ENCODE assay signal across 2 cellular contexts in genomic region chr6:88167625-88167937, GRCh38.
A peak's percentile ranks its signal among the peaks of the same experiment; 100 is the strongest.
TF ChIP-seq lines count a peak whose summit lies in the region.

No MANE protein-coding gene starts in this region.

TF ChIP-seq in GM12878, 131 proteins besides CTCF, POLR2A, EP300 and RAD21 (continued from another document):
- TF ChIP-seq CBX3 (IDR thresholded peaks at IDR 0.05; ENCODE audit: borderline replicate concordance, low read depth): no peak
- 0 out of 4 replicates have a peak, but pooled peaks of 1 of the 2 experiments have one; percentile 18 for TF ChIP-seq IKZF2 (IDR thresholded peaks at IDR 0.05)
- TF ChIP-seq IRF5 (IDR thresholded peaks at IDR 0.05; ENCODE audit: borderline replicate concordance): no peak
- TF ChIP-seq ATF2 (IDR thresholded peaks at IDR 0.05; ENCODE audit: low read length): no peak
- TF ChIP-seq MLLT1 (IDR thresholded peaks at IDR 0.05): 0 out of 2 replicates have a peak, but pooled peaks have one; percentile 34
- no peak for TF ChIP-seq BCLAF1 (IDR thresholded peaks at IDR 0.05)
- TF ChIP-seq HDAC2 (IDR thresholded peaks at IDR 0.05): no peak

TF ChIP-seq in GM12891, 5 proteins besides CTCF, POLR2A, EP300 and RAD21 (continued from another document):
- TF ChIP-seq POLR2AphosphoS5 (IDR thresholded peaks at IDR 0.05; ENCODE audit: low read depth, low read length) (no peak), TAF1 (IDR thresholded peaks at IDR 0.05; ENCODE audit: low read depth, low read length) (no peak)
